ENCODE assay signal across 17 cellular contexts in genomic region chr1:89649783-89650182, GRCh38. TPM values are rescaled to one million over a fixed set of nuclear protein-coding genes. Genes with fewer than 3 reads are reported as not detected.
DNase-seq lines count a peak whose midpoint lies in the region; ATAC-seq and TF ChIP-seq lines count a peak whose summit lies in the region.
"Had no signal": no experiment of that assay in that cellular context is flagged by ENCODE, and none has a peak within 500 bp of the region (broad histone marks: within the 10 kb centered on the region; RNA-seq: fewer than 3 reads in every experiment).

No MANE protein-coding gene starts in this region.

- H3K23ac ChIP-seq in mesendoderm (ENCODE audit: low read length) = no peak overlapping the region

- no peak overlapping the region for H2AK5ac ChIP-seq in mesendoderm (ENCODE audit: low read length)

- peak; percentile 36 for ATAC-seq in activated CD4-positive, alpha-beta T cell treated with anti-CD3 and anti-CD28 coated beads for 36 hours
- ATAC-seq in GM21576 (IDR thresholded peaks at IDR 0.05; ENCODE audit: unreplicated experiment) = peak; percentile 49
- peak; percentile 32 for ATAC-seq in activated CD8-positive, alpha-beta T cell treated with anti-CD3 and anti-CD28 coated beads for 36 hours

- TF ChIP-seq POLR2A in testis (IDR thresholded peaks at IDR 0.05) = no peak
- TF ChIP-seq POLR2A in transverse colon (IDR thresholded peaks at IDR 0.05) = no peak

- H3K9me3 ChIP-seq in testis = no peaks in the 10 kb centered on the region
- H3K9me3 ChIP-seq in transverse colon = peaks cover 0 to 7% of the 10 kb centered on the region in 2 donors

- H2BK5ac ChIP-seq in mesendoderm (ENCODE audit: low read length) = no peak overlapping the region

- no peak overlapping the region for H2BK15ac ChIP-seq in mesendoderm (replicated peaks; ENCODE audit: low read depth)

- no peaks in the 10 kb centered on the region for H3K27me3 Mint-ChIP-seq in activated CD4-positive, alpha-beta T cell treated with anti-CD3 and anti-CD28 coated beads for 36 hours
- no peaks in the 10 kb centered on the region for H3K27me3 Mint-ChIP-seq in activated CD8-positive, alpha-beta T cell treated with anti-CD3 and anti-CD28 coated beads for 36 hours
- H3K27me3 Mint-ChIP-seq: stimulated activated naive B cell treated with anti-CD40 and anti-IgM and Interleukin-4, amounts not matched to agents 10 μg/mL and 1 μg/mL and 100 μg/mL, for 72 hours had no signal

- H3K27me3 ChIP-seq in mesendoderm (ENCODE audit: insufficient read depth, low read length, poor library complexity) = no peaks in the 10 kb centered on the region
- no peaks in the 10 kb centered on the region for H3K27me3 ChIP-seq in testis
- no peaks in the 10 kb centered on the region for H3K27me3 ChIP-seq in transverse colon
- H3K27me3 ChIP-seq: BLaER1 treated with 17β-estradiol and CSF1 and Interleukin-3, amounts not matched to agents 10 nM and 100 nM had no signal

- H3K27ac ChIP-seq in mesendoderm (ENCODE audit: low read depth, low read length) (no peak overlapping the region), testis (no peak overlapping the region), transverse colon (no peak overlapping the region)
- H3K27ac ChIP-seq: BLaER1 treated with 17β-estradiol and CSF1 and Interleukin-3, amounts not matched to agents 10 nM and 100 nM; HL-60 had no signal

- H3K79me2 ChIP-seq in mesendoderm (ENCODE audit: control insufficient read depth, insufficient read depth, low read length) = no peaks in the 10 kb centered on the region

- no peak overlapping the region for H3K4ac ChIP-seq in mesendoderm (ENCODE audit: low read depth, low read length)

- H3K4me1 ChIP-seq in mesendoderm (ENCODE audit: control insufficient read depth, low read depth, low read length) (no peaks in the 10 kb centered on the region), testis (no peaks in the 10 kb centered on the region), transverse colon (no peaks in the 10 kb centered on the region)

- H3K9ac ChIP-seq in mesendoderm (ENCODE audit: low read length) = no peak overlapping the region
- H3K9ac ChIP-seq: BLaER1 treated with 17β-estradiol and CSF1 and Interleukin-3, amounts not matched to agents 10 nM and 100 nM had no signal

- H3K18ac ChIP-seq in mesendoderm (ENCODE audit: low read length) = no peak overlapping the region

- no peak for TF ChIP-seq EP300 in transverse colon (IDR thresholded peaks at IDR 0.05; ENCODE audit: low read depth)

- POLR2A ChIA-PET in activated CD4-positive, alpha-beta T cell treated with anti-CD3 and anti-CD28 coated beads for 36 hours (lab: Charles Lee) = no interaction called here
- POLR2A ChIA-PET in activated CD8-positive, alpha-beta T cell treated with anti-CD3 and anti-CD28 coated beads for 36 hours (lab: Charles Lee) = interaction anchor here (1.2 kb wide), 1 partner anchor 13 kb away, joined by 3 read pairs; no protein-coding TSS in a partner anchor

- no peaks in the 10 kb centered on the region for H3K79me1 ChIP-seq in mesendoderm (ENCODE audit: low read length)

- no peak overlapping the region for H2BK120ac ChIP-seq in mesendoderm (ENCODE audit: low read depth, low read length)

- no peak overlapping the region for H3K4me2 ChIP-seq in mesendoderm (ENCODE audit: low read length)

- intact Hi-C loops in activated CD4-positive, alpha-beta T cell treated with anti-CD3 and anti-CD28 coated beads for 36 hours (cut with DNase I, micrococcal nuclease) = no loop called here
- intact Hi-C loops in activated CD8-positive, alpha-beta T cell treated with anti-CD3 and anti-CD28 coated beads for 36 hours (cut with micrococcal nuclease) = loop anchor here (5.0 kb wide), 1 partner anchor 43 kb away; no protein-coding TSS in a partner anchor
- intact Hi-C loops in testis (cut with DNase I; ENCODE audit: low total_unique reads) (no loop called here), transverse colon (cut with DNase I; ENCODE audit: low total_unique reads) (no loop called here)

- H3K9me3 Mint-ChIP-seq in activated CD4-positive, alpha-beta T cell treated with anti-CD3 and anti-CD28 coated beads for 36 hours (ENCODE audit: low read depth) = peaks cover 9% of the 10 kb centered on the region
- H3K9me3 Mint-ChIP-seq in activated CD8-positive, alpha-beta T cell treated with anti-CD3 and anti-CD28 coated beads for 36 hours = peaks cover 17% of the 10 kb centered on the region

- CTCF ChIA-PET in activated CD4-positive, alpha-beta T cell treated with anti-CD3 and anti-CD28 coated beads for 36 hours (lab: Charles Lee) = interaction anchor here (0.9 to 1.8 kb wide), 3 partner anchors 11 to 114 kb away, joined by 3 to 9 read pairs (median 5); no protein-coding TSS in a partner anchor
- CTCF ChIA-PET in activated CD8-positive, alpha-beta T cell treated with anti-CD3 and anti-CD28 coated beads for 36 hours (lab: Charles Lee) = interaction anchor here (1.0 to 2.2 kb wide), 3 partner anchors 15 to 166 kb away, joined by 3 to 8 read pairs (median 4); partner anchors contain the start of gene LRRC8C

- no peaks in the 10 kb centered on the region for H3K36me3 ChIP-seq in mesendoderm (ENCODE audit: control insufficient read depth, insufficient read depth, low read length)
- H3K36me3 ChIP-seq in testis (ENCODE audit: low read depth, missing control alignments) = no peaks in the 10 kb centered on the region
- H3K36me3 ChIP-seq in transverse colon = no peaks in the 10 kb centered on the region

- no peak overlapping the region for H3K4me3 ChIP-seq in mesendoderm (ENCODE audit: low read length)
- no peak overlapping the region for H3K4me3 ChIP-seq in testis
- no peak overlapping the region for H3K4me3 ChIP-seq in transverse colon
- H3K4me3 ChIP-seq: BLaER1 treated with 17β-estradiol and CSF1 and Interleukin-3, amounts not matched to agents 10 nM and 100 nM had no signal

- TF ChIP-seq CTCF in activated CD8-positive, alpha-beta T cell treated with anti-CD3 and anti-CD28 coated beads for 36 hours (IDR thresholded peaks at IDR 0.05) = no peak
- no peak for TF ChIP-seq CTCF in testis (IDR thresholded peaks at IDR 0.05)
- no peak for TF ChIP-seq CTCF in transverse colon (IDR thresholded peaks at IDR 0.05)

- H3K36me3 Mint-ChIP-seq in activated CD4-positive, alpha-beta T cell treated with anti-CD3 and anti-CD28 coated beads for 36 hours (ENCODE audit: low read depth) = peaks cover 65% of the 10 kb centered on the region
- H3K36me3 Mint-ChIP-seq in activated CD8-positive, alpha-beta T cell treated with anti-CD3 and anti-CD28 coated beads for 36 hours (ENCODE audit: low read depth) = peaks cover 70% of the 10 kb centered on the region

- in situ Hi-C loops in transverse colon (cut with MboI; ENCODE audit: low pct_ligation_motif_present in 1 of 4, low pct_unique_long_range_greater_than_20kb in 1 of 4, low sequenced_read_pairs in 3 of 4) = loop anchor here in 3 of 4 donors (25.0 kb wide), 2 partner anchors 113 to 338 kb away; partner anchors contain the start of gene ZNF326 (in 1 of the 3)

- H3K56ac ChIP-seq in mesendoderm (ENCODE audit: low read length) = no peak overlapping the region

- peaks cover 75% of the 10 kb centered on the region for H3K4me1 Mint-ChIP-seq in activated CD4-positive, alpha-beta T cell treated with anti-CD3 and anti-CD28 coated beads for 36 hours
- peaks cover 73% of the 10 kb centered on the region for H3K4me1 Mint-ChIP-seq in activated CD8-positive, alpha-beta T cell treated with anti-CD3 and anti-CD28 coated beads for 36 hours (ENCODE audit: low read depth)

- no peak overlapping the region for H4K8ac ChIP-seq in mesendoderm (ENCODE audit: low read depth, low read length)

- H3K27ac Mint-ChIP-seq in activated CD4-positive, alpha-beta T cell treated with anti-CD3 and anti-CD28 coated beads for 36 hours = peak overlapping the region; percentile 52
- peak overlapping the region; percentile 85 for H3K27ac Mint-ChIP-seq in activated CD8-positive, alpha-beta T cell treated with anti-CD3 and anti-CD28 coated beads for 36 hours
- H3K27ac Mint-ChIP-seq: stimulated activated naive B cell treated with anti-CD40 and anti-IgM and Interleukin-4, amounts not matched to agents 10 μg/mL and 1 μg/mL and 100 μg/mL, for 72 hours had no signal

- H4K5ac ChIP-seq in mesendoderm (ENCODE audit: low read length) = no peak overlapping the region

- no peak overlapping the region for H3K4me3 Mint-ChIP-seq in activated CD4-positive, alpha-beta T cell treated with anti-CD3 and anti-CD28 coated beads for 36 hours
- no peak overlapping the region for H3K4me3 Mint-ChIP-seq in activated CD8-positive, alpha-beta T cell treated with anti-CD3 and anti-CD28 coated beads for 36 hours
- H3K4me3 Mint-ChIP-seq: stimulated activated naive B cell treated with anti-CD40 and anti-IgM and Interleukin-4, amounts not matched to agents 10 μg/mL and 1 μg/mL and 100 μg/mL, for 72 hours had no signal

- no peak for DNase-seq in activated CD4-positive, alpha-beta T cell treated with anti-CD3 and anti-CD28 coated beads for 36 hours
- no peak for DNase-seq in activated CD4-positive, alpha-beta T cell treated with anti-CD3 and anti-CD28 coated beads, Interleukin-2, amount 50 U/mL, for 48 hours
- no peak for DNase-seq in activated CD8-positive, alpha-beta T cell treated with anti-CD3 and anti-CD28 coated beads for 36 hours
- DNase-seq in mesendoderm = peak; percentile 35
- no peak for DNase-seq in testis
- DNase-seq in transverse colon = no peak
- no peak for DNase-seq in NCI-H1105 (lab: John Stamatoyannopoulos, UW)
- DNase-seq: DMS79 treated with DMSO at 0.1 percent for 48 hours; mesenchymal stem cell; NCI-H2029; NCI-H524 treated with DMSO at 0.1 percent for 48 hours; SIG-M5; stimulated activated CD4-positive, alpha-beta T cell treated with anti-CD3 and anti-CD28 coated beads, Interleukin-12 subunit alpha, Interleukin-12 subunit beta, amount 100 ng/mL, for 4 hours; stimulated activated naive B cell treated with anti-CD40 and anti-IgM and Interleukin-4, amounts not matched to agents 10 μg/mL and 1 μg/mL and 100 μg/mL, for 72 hours had no signal

RNA-seq across cellular contexts. Expression of gene LRRC8C, which starts 16.9 kb away (rescaled TPM):
- 10 to 100 TPM; 31.5 to 37.1 TPM for total RNA-seq in activated CD4-positive, alpha-beta T cell treated with anti-CD3 and anti-CD28 coated beads for 36 hours
- 10 to 100 TPM; 34.4 to 37.4 TPM for total RNA-seq in activated CD8-positive, alpha-beta T cell treated with anti-CD3 and anti-CD28 coated beads for 36 hours
- 1.5 TPM for polyA plus RNA-seq in mesendoderm (2013, experiment 1 of 2)
- polyA plus RNA-seq in mesendoderm (2013, experiment 2 of 2) = 1.4 TPM
- total RNA-seq in testis (10 to 100 TPM; 16.2 to 19.8 TPM), transverse colon (1 to 10 TPM; 2.4 to 4.4 (median 2.7) TPM)
- polyA plus RNA-seq in testis (ENCODE audit: insufficient read depth, low read depth, low replicate concordance) = 8.2 TPM
